Comparison of ENCODE assay signal across 1 cellular context in the genomic region with DNA sequence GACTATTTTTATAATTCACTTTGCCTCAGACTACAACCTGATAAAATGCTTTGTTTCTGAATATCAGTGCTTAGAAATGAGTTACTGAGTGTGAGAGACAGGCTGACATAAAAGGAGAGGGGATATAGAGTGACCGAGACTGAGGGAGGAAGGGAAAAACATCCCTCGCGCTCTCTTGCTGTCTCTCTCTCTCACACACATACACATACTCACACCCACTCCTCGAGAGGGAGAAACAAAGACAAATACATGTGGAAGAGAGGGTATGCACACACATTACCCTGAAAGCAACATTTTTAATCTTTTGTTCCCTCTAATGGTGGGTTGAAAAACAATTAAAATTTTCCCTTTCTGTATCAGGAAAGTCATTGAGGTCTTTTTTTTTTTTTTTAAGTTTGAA.
TF ChIP-seq lines count a peak whose summit lies in the region.

No MANE protein-coding gene starts in this region.

TF ChIP-seq in K562, 482 proteins besides CTCF, POLR2A, EP300 and RAD21:
- no peak for TF ChIP-seq NFATC3 (IDR thresholded peaks at IDR 0.05)
- TF ChIP-seq, protein P1, sequence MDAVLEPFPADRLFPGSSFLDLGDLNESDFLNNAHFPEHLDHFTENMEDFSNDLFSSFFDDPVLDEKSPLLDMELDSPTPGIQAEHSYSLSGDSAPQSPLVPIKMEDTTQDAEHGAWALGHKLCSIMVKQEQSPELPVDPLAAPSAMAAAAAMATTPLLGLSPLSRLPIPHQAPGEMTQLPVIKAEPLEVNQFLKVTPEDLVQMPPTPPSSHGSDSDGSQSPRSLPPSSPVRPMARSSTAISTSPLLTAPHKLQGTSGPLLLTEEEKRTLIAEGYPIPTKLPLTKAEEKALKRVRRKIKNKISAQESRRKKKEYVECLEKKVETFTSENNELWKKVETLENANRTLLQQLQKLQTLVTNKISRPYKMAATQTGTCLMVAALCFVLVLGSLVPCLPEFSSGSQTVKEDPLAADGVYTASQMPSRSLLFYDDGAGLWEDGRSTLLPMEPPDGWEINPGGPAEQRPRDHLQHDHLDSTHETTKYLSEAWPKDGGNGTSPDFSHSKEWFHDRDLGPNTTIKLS (IDR thresholded peaks at IDR 0.05; ENCODE audit: borderline replicate concordance, low read depth): no peak
TF ChIP-seq in K562: peak in this region for 0.
